ENCODE assay signal across 9 cellular contexts in the genomic region with DNA sequence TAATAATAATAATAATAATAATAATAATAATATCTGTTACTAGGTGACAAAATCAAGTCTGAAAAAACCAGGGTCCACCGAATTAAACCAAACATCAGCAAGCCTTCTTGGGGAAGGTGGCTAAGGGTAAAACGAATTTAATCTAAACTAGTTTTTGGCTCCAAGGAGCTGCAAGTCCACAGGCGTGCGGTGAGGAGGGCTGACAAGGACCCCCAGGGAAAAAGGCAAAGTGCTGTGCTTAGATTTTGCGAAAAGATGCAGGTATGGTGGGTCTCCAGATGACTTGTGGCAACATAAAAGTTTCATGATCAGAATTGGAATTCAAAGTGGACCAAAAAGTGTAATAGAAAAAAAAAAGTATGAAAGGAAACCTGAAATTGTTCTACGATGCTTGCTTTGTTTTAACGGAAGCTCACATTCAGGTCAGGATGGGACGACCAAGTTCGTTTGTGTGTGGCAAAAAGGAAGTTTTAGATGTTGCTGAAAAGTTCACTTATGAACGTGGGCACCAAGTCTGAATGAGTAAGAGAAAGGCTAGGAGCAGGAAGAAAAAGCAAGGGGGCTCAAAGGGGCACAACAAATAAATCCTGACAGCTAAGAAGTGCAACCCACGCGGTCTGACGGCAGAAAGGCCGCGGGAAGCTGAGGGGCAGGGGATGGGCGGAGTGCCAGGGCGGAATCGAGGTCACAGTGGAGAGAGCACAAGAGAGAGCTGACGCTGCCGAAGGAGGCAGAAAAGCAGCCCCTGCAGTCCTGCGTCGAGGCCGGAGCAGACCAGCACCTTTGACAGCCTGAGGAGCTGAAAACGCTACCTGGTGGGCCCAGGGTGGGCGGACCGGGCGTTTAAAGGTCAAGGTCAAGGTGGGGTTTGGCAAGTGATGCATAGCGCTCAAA. TPM values are rescaled to one million over a fixed set of nuclear protein-coding genes. Genes with fewer than 3 reads are reported as not detected.
DNase-seq lines count a peak whose midpoint lies in the region; ATAC-seq, FAIRE-seq and TF ChIP-seq lines count a peak whose summit lies in the region.
"Had no signal": no experiment of that assay in that cellular context is flagged by ENCODE, and none has a peak within 500 bp of the region (broad histone marks: within the 10 kb centered on the region; RNA-seq: fewer than 3 reads in every experiment).

No MANE protein-coding gene starts in this region.

- WGBS in stomach, 5 donors = 0 to 1% (median 1%) methylated on average over 27 to 28 of the region's 28 CpGs

- ATAC-seq in activated T-helper 17 cell treated with anti-CD3 and anti-CD28 coated beads, Interleukin-2, amount 50 U/mL, for 72 hours (replicated peaks) = peak; percentile 51

- H3K36me3 Mint-ChIP-seq in CD8-positive, alpha-beta memory T cell = peaks cover 0 to 51% (median 7%) of the 10 kb centered on the region in 3 donors
- peaks cover 98% of the 10 kb centered on the region for H3K36me3 Mint-ChIP-seq in activated T-helper 17 cell treated with anti-CD3 and anti-CD28 coated beads, Interleukin-2, amount 50 U/mL, for 72 hours (ENCODE audit: low read depth)
- H3K36me3 Mint-ChIP-seq in neural crest cell (ENCODE audit: low read depth) = peaks cover 17% of the 10 kb centered on the region

- intact Hi-C loops in stomach (cut with DNase I; ENCODE audit: low total_unique reads) = no loop called here

- no peak for FAIRE-seq in RCC 7860 (lab: Jason Lieb, UNC)
- FAIRE-seq: colon had no signal

- no peaks in the 10 kb centered on the region for H3K36me3 ChIP-seq in CD8-positive, alpha-beta memory T cell (ENCODE audit: insufficient read depth, low read length)
- peaks cover 4 to 23% (median 16%) of the 10 kb centered on the region in 4 donors for H3K36me3 ChIP-seq in stomach

- no peak for TF ChIP-seq POLR2A in stomach (IDR thresholded peaks at IDR 0.05)

- no peaks in the 10 kb centered on the region for H3K27me3 ChIP-seq in CD8-positive, alpha-beta memory T cell (ENCODE audit: insufficient read depth, low read length, poor library complexity, severe bottlenecking)
- no peaks in the 10 kb centered on the region for H3K27me3 ChIP-seq in stomach

- no peak for TF ChIP-seq EP300 in stomach (IDR thresholded peaks at IDR 0.05)

- H3K4me3 Mint-ChIP-seq in CD8-positive, alpha-beta memory T cell = peak overlapping the region; percentile 89 to 100 (median 95)
- peak overlapping the region; percentile 95 for H3K4me3 Mint-ChIP-seq in activated T-helper 17 cell treated with anti-CD3 and anti-CD28 coated beads, Interleukin-2, amount 50 U/mL, for 72 hours
- H3K4me3 Mint-ChIP-seq in neural crest cell = peak overlapping the region; percentile 96

- CTCF ChIA-PET in CD8-positive, alpha-beta memory T cell (lab: Charles Lee) = interaction anchor here (0.6 to 9.0 kb wide), 13 partner anchors 9 to 304 kb away, joined by 3 to 156 read pairs (median 5); a partner anchor contains a TSS

- H3K27me3 Mint-ChIP-seq in CD8-positive, alpha-beta memory T cell = peaks cover 0 to 2% of the 10 kb centered on the region in 2 donors
- H3K27me3 Mint-ChIP-seq in activated T-helper 17 cell treated with anti-CD3 and anti-CD28 coated beads, Interleukin-2, amount 50 U/mL, for 72 hours = no peaks in the 10 kb centered on the region
- no peaks in the 10 kb centered on the region for H3K27me3 Mint-ChIP-seq in neural crest cell (ENCODE audit: low read depth)

- H3K9me3 ChIP-seq in CD8-positive, alpha-beta memory T cell (ENCODE audit: low read length) = no peaks in the 10 kb centered on the region
- H3K9me3 ChIP-seq in stomach = no peaks in the 10 kb centered on the region

- H3K27ac Mint-ChIP-seq in CD8-positive, alpha-beta memory T cell = peak overlapping the region; percentile 90 to 100 (median 98)
- peak overlapping the region; percentile 95 for H3K27ac Mint-ChIP-seq in activated T-helper 17 cell treated with anti-CD3 and anti-CD28 coated beads, Interleukin-2, amount 50 U/mL, for 72 hours
- H3K27ac Mint-ChIP-seq in neural crest cell (ENCODE audit: unreplicated experiment) = peak overlapping the region; percentile 98

- POLR2A ChIA-PET in CD8-positive, alpha-beta memory T cell (lab: Charles Lee) = interaction anchor here (0.5 to 4.5 kb wide), 13 partner anchors 9 to 309 kb away, joined by 4 to 86 read pairs (median 6); a partner anchor contains a TSS

- DNase-seq in CD8-positive, alpha-beta memory T cell = peak; percentile 60 to 78 (median 67)
- DNase-seq in HCEC 1CT (peak; percentile 60), RCC 7860 (ENCODE audit: low spot score) (peak; percentile 55), fibroblast of pulmonary artery (ENCODE audit: low read depth) (peak; percentile 74), neural crest cell (ENCODE audit: low read depth, low spot score) (peak; percentile 46), stomach (peak; percentile 77), NCI-H774 (lab: John Stamatoyannopoulos, UW) (no peak)

- TF ChIP-seq CTCF in fibroblast of pulmonary artery (IDR thresholded peaks at IDR 0.05; ENCODE audit: low read length, missing control alignments) (no peak), neural crest cell (conservative IDR thresholded peaks at IDR 0.05) (no peak), stomach (IDR thresholded peaks at IDR 0.05) (no peak)

- H3K9me3 Mint-ChIP-seq in CD8-positive, alpha-beta memory T cell = no peaks in the 10 kb centered on the region
- no peaks in the 10 kb centered on the region for H3K9me3 Mint-ChIP-seq in activated T-helper 17 cell treated with anti-CD3 and anti-CD28 coated beads, Interleukin-2, amount 50 U/mL, for 72 hours
- H3K9me3 Mint-ChIP-seq in neural crest cell = no peaks in the 10 kb centered on the region

- H3K4me1 ChIP-seq in CD8-positive, alpha-beta memory T cell (ENCODE audit: insufficient read depth, low read length) = peaks cover 55% of the 10 kb centered on the region
- H3K4me1 ChIP-seq in stomach = peaks cover 44 to 73% (median 64%) of the 10 kb centered on the region in 4 donors

- peaks cover 59 to 82% (median 68%) of the 10 kb centered on the region in 3 donors for H3K4me1 Mint-ChIP-seq in CD8-positive, alpha-beta memory T cell
- peaks cover 34% of the 10 kb centered on the region for H3K4me1 Mint-ChIP-seq in activated T-helper 17 cell treated with anti-CD3 and anti-CD28 coated beads, Interleukin-2, amount 50 U/mL, for 72 hours
- peaks cover 53% of the 10 kb centered on the region for H3K4me1 Mint-ChIP-seq in neural crest cell

- peak overlapping the region; percentile 84 for H3K27ac ChIP-seq in CD8-positive, alpha-beta memory T cell (ENCODE audit: low read depth, low read length)
- peak overlapping the region; percentile 97 to 99 (median 98) for H3K27ac ChIP-seq in stomach

- H3K4me3 ChIP-seq in CD8-positive, alpha-beta memory T cell (ENCODE audit: low read length) = peak overlapping the region; percentile 79
- H3K4me3 ChIP-seq in fibroblast of pulmonary artery (replicated peaks; ENCODE audit: low read depth, low read length) = peak overlapping the region; percentile 95
- H3K4me3 ChIP-seq in stomach = peak overlapping the region; percentile 69 to 93 (median 82)

RNA-seq across cellular contexts. Expression of a gene that starts 1.1 kb away (rescaled TPM):
- 100 to 1,000 TPM; 133 to 140 TPM for total RNA-seq in CD8-positive, alpha-beta memory T cell
- 133 TPM for polyA plus RNA-seq in CD8-positive, alpha-beta memory T cell
- total RNA-seq in activated T-helper 17 cell treated with anti-CD3 and anti-CD28 coated beads, Interleukin-2, amount 50 U/mL, for 72 hours = 100 to 1,000 TPM in 1 of 2 donors, 10 to 100 TPM in 1; 81.1 to 106 TPM
- total RNA-seq in neural crest cell = 114 and 119 TPM in 2 replicates
- total RNA-seq in stomach = 10 to 100 TPM in 4 of 5 donors, 1 to 10 TPM in 1; 8.2 to 64.8 (median 30.4) TPM
- polyA plus RNA-seq in stomach = 10 to 100 TPM; 20.6 to 28.7 (median 28.0) TPM

RNA-seq across cellular contexts. Expression of a gene that starts 10.3 kb away (rescaled TPM):
- 10 to 100 TPM; 21.2 to 21.4 TPM for total RNA-seq in CD8-positive, alpha-beta memory T cell
- 9.7 TPM for polyA plus RNA-seq in CD8-positive, alpha-beta memory T cell
- total RNA-seq in activated T-helper 17 cell treated with anti-CD3 and anti-CD28 coated beads, Interleukin-2, amount 50 U/mL, for 72 hours = 10 to 100 TPM; 22.8 to 25.2 TPM
- total RNA-seq in neural crest cell (6.1 and 9.7 TPM in 2 replicates), stomach (10 to 100 TPM; 16.7 to 55.0 (median 19.2) TPM)
- 10 to 100 TPM in 2 of 3 donors, 1 to 10 TPM in 1; 9.1 to 26.9 (median 14.6) TPM for polyA plus RNA-seq in stomach

RNA-seq across cellular contexts. Expression of a gene that starts 31.8 kb away (rescaled TPM):
- total RNA-seq in CD8-positive, alpha-beta memory T cell = 10 to 100 TPM; 56.6 to 60.8 TPM
- polyA plus RNA-seq in CD8-positive, alpha-beta memory T cell = 81.8 TPM
- 100 to 1,000 TPM in 1 of 2 donors, 10 to 100 TPM in 1; 84.6 to 112 TPM for total RNA-seq in activated T-helper 17 cell treated with anti-CD3 and anti-CD28 coated beads, Interleukin-2, amount 50 U/mL, for 72 hours
- total RNA-seq in neural crest cell (4.3 and 4.4 TPM in 2 replicates), stomach (10 to 100 TPM in 3 of 5 donors, 1 to 10 TPM in 2; 7.9 to 44.9 (median 11.0) TPM)
- polyA plus RNA-seq in stomach = 10 to 100 TPM; 16.4 to 25.7 (median 19.8) TPM

RNA-seq across cellular contexts. Expression of a gene that starts 38.4 kb away (rescaled TPM):
- total RNA-seq in CD8-positive, alpha-beta memory T cell = 100 to 1,000 TPM in 1 of 2 experiments, 10 to 100 TPM in 1; 98.2 to 101 TPM
- 138 TPM for polyA plus RNA-seq in CD8-positive, alpha-beta memory T cell
- 100 to 1,000 TPM in 1 of 2 donors, 10 to 100 TPM in 1; 89.9 to 159 TPM for total RNA-seq in activated T-helper 17 cell treated with anti-CD3 and anti-CD28 coated beads, Interleukin-2, amount 50 U/mL, for 72 hours
- 30.7 and 31.7 TPM in 2 replicates for total RNA-seq in neural crest cell
- 100 to 1,000 TPM in 1 of 5 donors, 10 to 100 TPM in 4; 18.7 to 237 (median 39.1) TPM for total RNA-seq in stomach
- polyA plus RNA-seq in stomach = 10 to 100 TPM; 37.5 to 58.7 (median 40.8) TPM

RNA-seq across cellular contexts. Expression of a gene that starts 38.8 kb away (rescaled TPM):
- 1 to 10 TPM; 7.0 TPM for total RNA-seq in CD8-positive, alpha-beta memory T cell
- polyA plus RNA-seq in CD8-positive, alpha-beta memory T cell = 1.0 TPM
- total RNA-seq in activated T-helper 17 cell treated with anti-CD3 and anti-CD28 coated beads, Interleukin-2, amount 50 U/mL, for 72 hours = 10 to 100 TPM; 17.2 to 26.5 TPM
- total RNA-seq in neural crest cell (2.4 and 3.2 TPM in 2 replicates), stomach (10 to 100 TPM in 4 of 5 donors, 1 to 10 TPM in 1; 6.1 to 57.6 (median 22.2) TPM)
- 1 to 10 TPM; 1.9 to 3.4 (median 3.0) TPM for polyA plus RNA-seq in stomach
